Comparison of ENCODE assay signal across 1 cellular context in the genomic region with DNA sequence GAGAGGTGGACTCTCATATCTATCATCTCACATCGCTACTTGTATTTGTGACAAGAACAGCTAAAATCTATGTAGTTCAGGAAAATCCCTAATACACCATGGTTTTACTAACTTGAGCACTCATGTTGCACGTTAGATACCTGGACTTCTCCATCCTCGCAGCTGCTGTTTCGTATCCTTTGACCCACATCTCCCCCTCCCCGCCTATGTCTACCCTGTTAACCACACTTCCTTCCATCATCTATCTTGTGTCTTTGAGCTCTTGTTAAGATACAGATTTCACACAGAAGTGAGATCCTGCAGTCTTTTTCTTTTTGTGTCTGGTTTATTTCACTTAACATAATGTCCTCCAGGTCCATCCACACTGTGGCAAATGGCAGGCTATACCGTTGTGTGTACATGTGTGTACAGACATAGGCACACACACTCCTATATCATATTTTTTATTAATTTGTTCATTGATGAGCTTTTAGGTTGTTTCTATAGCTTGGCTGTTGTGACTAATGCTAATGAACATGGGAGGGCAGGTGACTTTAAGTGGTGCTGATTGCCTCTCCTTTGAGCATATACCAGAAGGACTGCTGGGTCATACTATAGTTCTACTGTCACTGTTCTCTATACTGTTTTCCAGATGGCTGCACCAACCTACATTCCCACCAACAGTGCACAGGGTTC.
TF ChIP-seq lines count a peak whose summit lies in the region.

No MANE protein-coding gene starts in this region.

TF ChIP-seq in GM12878, 131 proteins besides CTCF, POLR2A, EP300 and RAD21:
- TF ChIP-seq, protein P1, sequence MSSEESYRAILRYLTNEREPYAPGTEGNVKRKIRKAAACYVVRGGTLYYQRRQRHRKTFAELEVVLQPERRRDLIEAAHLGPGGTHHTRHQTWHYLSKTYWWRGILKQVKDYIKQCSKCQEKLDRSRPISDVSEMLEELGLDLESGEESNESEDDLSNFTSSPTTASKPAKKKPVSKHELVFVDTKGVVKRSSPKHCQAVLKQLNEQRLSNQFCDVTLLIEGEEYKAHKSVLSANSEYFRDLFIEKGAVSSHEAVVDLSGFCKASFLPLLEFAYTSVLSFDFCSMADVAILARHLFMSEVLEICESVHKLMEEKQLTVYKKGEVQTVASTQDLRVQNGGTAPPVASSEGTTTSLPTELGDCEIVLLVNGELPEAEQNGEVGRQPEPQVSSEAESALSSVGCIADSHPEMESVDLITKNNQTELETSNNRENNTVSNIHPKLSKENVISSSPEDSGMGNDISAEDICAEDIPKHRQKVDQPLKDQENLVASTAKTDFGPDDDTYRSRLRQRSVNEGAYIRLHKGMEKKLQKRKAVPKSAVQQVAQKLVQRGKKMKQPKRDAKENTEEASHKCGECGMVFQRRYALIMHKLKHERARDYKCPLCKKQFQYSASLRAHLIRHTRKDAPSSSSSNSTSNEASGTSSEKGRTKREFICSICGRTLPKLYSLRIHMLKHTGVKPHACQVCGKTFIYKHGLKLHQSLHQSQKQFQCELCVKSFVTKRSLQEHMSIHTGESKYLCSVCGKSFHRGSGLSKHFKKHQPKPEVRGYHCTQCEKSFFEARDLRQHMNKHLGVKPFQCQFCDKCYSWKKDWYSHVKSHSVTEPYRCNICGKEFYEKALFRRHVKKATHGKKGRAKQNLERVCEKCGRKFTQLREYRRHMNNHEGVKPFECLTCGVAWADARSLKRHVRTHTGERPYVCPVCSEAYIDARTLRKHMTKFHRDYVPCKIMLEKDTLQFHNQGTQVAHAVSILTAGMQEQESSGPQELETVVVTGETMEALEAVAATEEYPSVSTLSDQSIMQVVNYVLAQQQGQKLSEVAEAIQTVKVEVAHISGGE (CRISPR knock-in tag; IDR thresholded peaks at IDR 0.05), result no peak
- no peak for TF ChIP-seq RBBP5 (conservative IDR thresholded peaks at IDR 0.05)
- TF ChIP-seq RUNX3 (IDR thresholded peaks at IDR 0.05; ENCODE audit: low read length), result peak; percentile 38
- TF ChIP-seq ETV6 (conservative IDR thresholded peaks at IDR 0.05 in 1 of 2, IDR thresholded peaks at IDR 0.05 in 1 of 2; ENCODE audit: borderline replicate concordance in 1 of 2, low read depth in 1 of 2), result peak in 1 of 2 experiments; percentile 52; a peak in 2 of 4 replicates
- no peak for TF ChIP-seq NR2C1 (IDR thresholded peaks at IDR 0.05)
